In genomic region chr1:29057700-29058099, GRCh38 we compare ENCODE assay signal across 2 cellular contexts.
TF ChIP-seq lines count a peak whose summit lies in the region.

No MANE protein-coding gene starts in this region.

TF ChIP-seq in IMR-90, 13 proteins besides CTCF, POLR2A, EP300 and RAD21:
- TF ChIP-seq CHD1 (IDR thresholded peaks at IDR 0.05; ENCODE audit: low read depth, low read length) (no peak), USF2 (IDR thresholded peaks at IDR 0.05; ENCODE audit: low read depth, low read length) (no peak), RCOR1 (IDR thresholded peaks at IDR 0.05; ENCODE audit: insufficient replicate concordance, low read length) (no peak), CEBPB (IDR thresholded peaks at IDR 0.05; ENCODE audit: low read depth, low read length) (no peak), MXI1 (IDR thresholded peaks at IDR 0.05; ENCODE audit: borderline replicate concordance, low read depth, low read length) (no peak), BHLHE40 (IDR thresholded peaks at IDR 0.05; ENCODE audit: low read depth, low read length) (no peak), NFE2L2 (IDR thresholded peaks at IDR 0.05; ENCODE audit: low read depth, low read length) (no peak), SMC3 (IDR thresholded peaks at IDR 0.05; ENCODE audit: low read depth, low read length) (no peak), MAZ (IDR thresholded peaks at IDR 0.05; ENCODE audit: borderline replicate concordance, low read depth, low read length) (no peak), ELK1 (IDR thresholded peaks at IDR 0.05; ENCODE audit: borderline replicate concordance, low read depth, low read length) (no peak), FOS (IDR thresholded peaks at IDR 0.05; ENCODE audit: low read depth, low read length) (no peak), MAFK (IDR thresholded peaks at IDR 0.05; ENCODE audit: low read depth, low read length) (no peak), RFX5 (IDR thresholded peaks at IDR 0.05; ENCODE audit: low read depth, low read length) (no peak)

TF ChIP-seq in K562, 482 proteins besides CTCF, POLR2A, EP300 and RAD21:
- TF ChIP-seq ZNF318 (IDR thresholded peaks at IDR 0.05; ENCODE audit: borderline replicate concordance in 1 of 2, low read depth in 1 of 2) (no peak), ARNT (IDR thresholded peaks at IDR 0.05) (no peak), ZNF707 (CRISPR knock-in tag; conservative IDR thresholded peaks at IDR 0.05) (no peak), TFE3 (CRISPR knock-in tag; IDR thresholded peaks at IDR 0.05) (no peak), EWSR1 (IDR thresholded peaks at IDR 0.05; ENCODE audit: borderline replicate concordance, low read depth, partially characterized antibody) (no peak), CXXC5 (CRISPR knock-in tag; IDR thresholded peaks at IDR 0.05) (no peak), ZBTB12 (CRISPR knock-in tag; IDR thresholded peaks at IDR 0.05) (no peak), TCF15 (CRISPR knock-in tag; IDR thresholded peaks at IDR 0.05) (no peak), CC2D1A (IDR thresholded peaks at IDR 0.05) (no peak), FIP1L1 (IDR thresholded peaks at IDR 0.05; ENCODE audit: low read depth, low read length, poor library complexity, severe bottlenecking) (no peak), ZKSCAN8 (CRISPR knock-in tag; IDR thresholded peaks at IDR 0.05) (no peak), ATF7 (IDR thresholded peaks at IDR 0.05) (no peak), ZNF41 (CRISPR knock-in tag; conservative IDR thresholded peaks at IDR 0.05) (no peak), TAF9B (IDR thresholded peaks at IDR 0.05; ENCODE audit: partially characterized antibody) (no peak), POLR2AphosphoS5 (IDR thresholded peaks at IDR 0.05; ENCODE audit: control insufficient read depth, insufficient read depth, low read depth, low read length) (no peak), BRD9 (IDR thresholded peaks at IDR 0.05; ENCODE audit: low read depth, partially characterized antibody) (no peak), ZBTB43 (CRISPR knock-in tag; IDR thresholded peaks at IDR 0.05) (no peak)
